In genomic region chr10:75630746-75631145, GRCh38 we compare ENCODE assay signal across 1 cellular context.
TF ChIP-seq lines count a peak whose summit lies in the region.

No MANE protein-coding gene starts in this region.

TF ChIP-seq in HepG2, 621 proteins besides CTCF, POLR2A, EP300 and RAD21 (continued from another document):
- peak; percentile 28; the same call in 1 of the 2 replicates for TF ChIP-seq FOXO1 (CRISPR knock-in tag; IDR thresholded peaks at IDR 0.05)
- TF ChIP-seq SMYD3 (CRISPR knock-in tag; IDR thresholded peaks at IDR 0.05): no peak
- no peak for TF ChIP-seq ZBTB39 (CRISPR knock-in tag; IDR thresholded peaks at IDR 0.05)
- peak; percentile 35 for TF ChIP-seq HNF4A (CRISPR knock-in tag; IDR thresholded peaks at IDR 0.05)
- TF ChIP-seq IKZF5 (CRISPR knock-in tag; IDR thresholded peaks at IDR 0.05): 0 out of 2 replicates have a peak, but pooled peaks have one; percentile 22
- peak; percentile 35 for TF ChIP-seq TEAD3 (CRISPR knock-in tag; optimal IDR thresholded peaks at IDR 0.05; ENCODE audit: borderline replicate concordance)
- no peak for TF ChIP-seq CBFB (CRISPR knock-in tag; IDR thresholded peaks at IDR 0.05)
- peak; percentile 39; the same call in 1 of the 2 replicates for TF ChIP-seq FOXK1 (CRISPR knock-in tag; IDR thresholded peaks at IDR 0.05; ENCODE audit: borderline replicate concordance, low read depth)
- peak; percentile 82 for TF ChIP-seq FOXA3 (CRISPR knock-in tag; IDR thresholded peaks at IDR 0.05)
- peak; percentile 29; the same call in 1 of the 2 replicates for TF ChIP-seq RARA (CRISPR knock-in tag; IDR thresholded peaks at IDR 0.05)
- TF ChIP-seq FOXM1 (CRISPR knock-in tag; IDR thresholded peaks at IDR 0.05): no peak
- TF ChIP-seq POGZ (CRISPR knock-in tag; IDR thresholded peaks at IDR 0.05): peak; percentile 41; the same call in 1 of the 2 replicates
- no peak for TF ChIP-seq FOXP1 (IDR thresholded peaks at IDR 0.05)
- peak; percentile 64 for TF ChIP-seq FOXP1 (CRISPR knock-in tag; IDR thresholded peaks at IDR 0.05)
- peak; percentile 58; the same call in 1 of the 2 replicates for TF ChIP-seq FOXJ3 (CRISPR knock-in tag; IDR thresholded peaks at IDR 0.05; ENCODE audit: borderline replicate concordance)
- 0 out of 2 replicates have a peak, but pooled peaks have one; percentile 19 for TF ChIP-seq ZFY (CRISPR knock-in tag; IDR thresholded peaks at IDR 0.05)
- TF ChIP-seq ZFX (CRISPR knock-in tag; IDR thresholded peaks at IDR 0.05; ENCODE audit: low read depth): peak; percentile 58; the same call in 1 of the 2 replicates
- no peak for TF ChIP-seq FOXA1 (IDR thresholded peaks at IDR 0.05)
- TF ChIP-seq FOXA1 (CRISPR knock-in tag; IDR thresholded peaks at IDR 0.05): peak; percentile 45; the same call in 1 of the 2 replicates
- TF ChIP-seq ZNF296 (CRISPR knock-in tag; conservative IDR thresholded peaks at IDR 0.05): no peak
- peak; percentile 30; the same call in 1 of the 2 replicates for TF ChIP-seq SALL1 (CRISPR knock-in tag; IDR thresholded peaks at IDR 0.05)
- TF ChIP-seq SOX13 (IDR thresholded peaks at IDR 0.05): no peak
- peak in 1 of 2 experiments; percentile 21; a peak in 1 of 4 replicates for TF ChIP-seq SOX13 (CRISPR knock-in tag; conservative IDR thresholded peaks at IDR 0.05 in 1 of 2, IDR thresholded peaks at IDR 0.05 in 1 of 2)
- TF ChIP-seq ZSCAN5A (CRISPR knock-in tag; IDR thresholded peaks at IDR 0.05; ENCODE audit: borderline replicate concordance): no peak
